ENCODE assay signal across 1 cellular context in the genomic region with DNA sequence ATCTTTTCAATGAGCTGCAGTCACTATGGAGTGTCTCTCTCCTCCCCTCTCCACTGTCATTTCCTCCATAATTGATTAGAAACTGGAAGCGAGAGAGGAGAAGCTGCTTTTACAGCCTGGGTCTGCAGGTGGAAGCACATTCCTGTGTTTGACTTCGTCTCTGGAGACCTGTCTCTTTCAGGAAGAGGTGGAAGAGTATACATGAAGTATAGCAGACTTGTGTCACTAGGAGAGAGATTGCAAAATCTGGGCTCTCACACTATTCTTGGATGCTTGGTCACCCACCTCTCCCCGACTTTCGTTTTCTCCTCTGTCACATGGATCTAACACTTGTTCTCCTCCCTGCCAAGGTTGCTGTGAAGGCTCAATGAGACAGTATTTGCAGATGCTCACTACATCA.
TF ChIP-seq lines count a peak whose summit lies in the region.

No MANE protein-coding gene starts in this region.

TF ChIP-seq in SK-N-SH, 30 proteins besides CTCF, POLR2A, EP300 and RAD21 (continued from another document):
- TF ChIP-seq, protein P1, sequence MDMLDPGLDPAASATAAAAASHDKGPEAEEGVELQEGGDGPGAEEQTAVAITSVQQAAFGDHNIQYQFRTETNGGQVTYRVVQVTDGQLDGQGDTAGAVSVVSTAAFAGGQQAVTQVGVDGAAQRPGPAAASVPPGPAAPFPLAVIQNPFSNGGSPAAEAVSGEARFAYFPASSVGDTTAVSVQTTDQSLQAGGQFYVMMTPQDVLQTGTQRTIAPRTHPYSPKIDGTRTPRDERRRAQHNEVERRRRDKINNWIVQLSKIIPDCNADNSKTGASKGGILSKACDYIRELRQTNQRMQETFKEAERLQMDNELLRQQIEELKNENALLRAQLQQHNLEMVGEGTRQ (IDR thresholded peaks at IDR 0.05; ENCODE audit: borderline replicate concordance, low read depth, low read length) = no peak
- no peak for TF ChIP-seq YY1 (IDR thresholded peaks at IDR 0.05; ENCODE audit: low read depth)
- TF ChIP-seq FOSL2 (IDR thresholded peaks at IDR 0.05; ENCODE audit: borderline replicate concordance, low read depth) = no peak
